In the genomic region with DNA sequence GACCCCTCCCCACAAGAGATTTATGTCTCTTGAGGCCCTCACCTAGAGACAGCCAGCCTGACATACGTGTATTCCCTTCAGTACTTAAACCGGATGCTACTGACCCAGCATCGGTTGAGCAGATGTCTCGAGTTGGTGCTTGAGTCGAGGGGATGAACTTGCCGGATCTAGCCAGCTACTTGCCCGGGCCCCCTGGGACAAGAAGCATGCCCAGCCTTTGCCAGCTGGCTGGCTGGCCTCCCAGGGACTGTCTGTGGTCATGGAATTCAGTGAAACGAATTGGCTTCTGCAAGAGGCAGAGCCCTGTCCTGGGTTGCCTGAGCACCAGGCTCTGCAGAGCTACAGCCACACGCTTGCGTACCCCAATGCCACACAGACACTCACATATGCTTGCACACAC, we compare ENCODE assay signal across 1 cellular context.
TF ChIP-seq lines count a peak whose summit lies in the region.

No MANE protein-coding gene starts in this region.

TF ChIP-seq in IMR-90, 13 proteins besides CTCF, POLR2A, EP300 and RAD21:
- TF ChIP-seq MXI1 (IDR thresholded peaks at IDR 0.05; ENCODE audit: borderline replicate concordance, low read depth, low read length) (no peak), BHLHE40 (IDR thresholded peaks at IDR 0.05; ENCODE audit: low read depth, low read length) (no peak), FOS (IDR thresholded peaks at IDR 0.05; ENCODE audit: low read depth, low read length) (no peak), CEBPB (IDR thresholded peaks at IDR 0.05; ENCODE audit: low read depth, low read length) (no peak), CHD1 (IDR thresholded peaks at IDR 0.05; ENCODE audit: low read depth, low read length) (no peak), RCOR1 (IDR thresholded peaks at IDR 0.05; ENCODE audit: insufficient replicate concordance, low read length) (no peak), NFE2L2 (IDR thresholded peaks at IDR 0.05; ENCODE audit: low read depth, low read length) (no peak), MAZ (IDR thresholded peaks at IDR 0.05; ENCODE audit: borderline replicate concordance, low read depth, low read length) (no peak), MAFK (IDR thresholded peaks at IDR 0.05; ENCODE audit: low read depth, low read length) (no peak), SMC3 (IDR thresholded peaks at IDR 0.05; ENCODE audit: low read depth, low read length) (no peak), RFX5 (IDR thresholded peaks at IDR 0.05; ENCODE audit: low read depth, low read length) (no peak)
- TF ChIP-seq, protein P1, sequence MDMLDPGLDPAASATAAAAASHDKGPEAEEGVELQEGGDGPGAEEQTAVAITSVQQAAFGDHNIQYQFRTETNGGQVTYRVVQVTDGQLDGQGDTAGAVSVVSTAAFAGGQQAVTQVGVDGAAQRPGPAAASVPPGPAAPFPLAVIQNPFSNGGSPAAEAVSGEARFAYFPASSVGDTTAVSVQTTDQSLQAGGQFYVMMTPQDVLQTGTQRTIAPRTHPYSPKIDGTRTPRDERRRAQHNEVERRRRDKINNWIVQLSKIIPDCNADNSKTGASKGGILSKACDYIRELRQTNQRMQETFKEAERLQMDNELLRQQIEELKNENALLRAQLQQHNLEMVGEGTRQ (IDR thresholded peaks at IDR 0.05; ENCODE audit: low read depth, low read length) = no peak
- TF ChIP-seq, protein P2, sequence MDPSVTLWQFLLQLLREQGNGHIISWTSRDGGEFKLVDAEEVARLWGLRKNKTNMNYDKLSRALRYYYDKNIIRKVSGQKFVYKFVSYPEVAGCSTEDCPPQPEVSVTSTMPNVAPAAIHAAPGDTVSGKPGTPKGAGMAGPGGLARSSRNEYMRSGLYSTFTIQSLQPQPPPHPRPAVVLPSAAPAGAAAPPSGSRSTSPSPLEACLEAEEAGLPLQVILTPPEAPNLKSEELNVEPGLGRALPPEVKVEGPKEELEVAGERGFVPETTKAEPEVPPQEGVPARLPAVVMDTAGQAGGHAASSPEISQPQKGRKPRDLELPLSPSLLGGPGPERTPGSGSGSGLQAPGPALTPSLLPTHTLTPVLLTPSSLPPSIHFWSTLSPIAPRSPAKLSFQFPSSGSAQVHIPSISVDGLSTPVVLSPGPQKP (IDR thresholded peaks at IDR 0.05; ENCODE audit: borderline replicate concordance, low read depth, low read length) = no peak
